In genomic region chr4:104425003-104425402, GRCh38 we compare ENCODE assay signal across 12 cellular contexts.
A peak's percentile ranks its signal among the peaks of the same experiment; 100 is the strongest.
DNase-seq lines count a peak whose midpoint lies in the region; ATAC-seq and TF ChIP-seq lines count a peak whose summit lies in the region.
"Had no signal": no experiment of that assay in that cellular context is flagged by ENCODE, and none has a peak within 500 bp of the region (broad histone marks: within the 10 kb centered on the region; RNA-seq: fewer than 3 reads in every experiment).

No MANE protein-coding gene starts in this region.

- no peak overlapping the region for H3K4me2 ChIP-seq in PC-9

- no peaks in the 10 kb centered on the region for H3K79me2 ChIP-seq in PC-9 (ENCODE audit: low read depth)

- H3K4me3 ChIP-seq in SJCRH30 (peak overlapping the region; percentile 59), endocrine pancreas (ENCODE audit: control insufficient read depth, insufficient read depth, low read length) (peak overlapping the region; percentile 96), subcutaneous abdominal adipose tissue (ENCODE audit: low read depth in 1 of 5, low read length in 5 of 5) (peak overlapping the region; percentile 45 to 69 (median 59)), PC-9 (no peak overlapping the region)
- H3K4me3 ChIP-seq: MG63 had no signal

- H3K9me3 ChIP-seq in SJCRH30 (replicated peaks) (no peaks in the 10 kb centered on the region), endocrine pancreas (ENCODE audit: control insufficient read depth, low read length) (no peaks in the 10 kb centered on the region), subcutaneous abdominal adipose tissue (ENCODE audit: control insufficient read depth in 5 of 5, low read length in 5 of 5) (peaks cover 0 to 3% (median 0%) of the 10 kb centered on the region in 5 donors), PC-9 (ENCODE audit: insufficient read depth, low read depth) (no peaks in the 10 kb centered on the region)
- H3K9me3 ChIP-seq: MG63 had no signal

- H3K27me3 ChIP-seq in SJCRH30 (no peaks in the 10 kb centered on the region), endocrine pancreas (ENCODE audit: control insufficient read depth, insufficient read depth, low read length) (no peaks in the 10 kb centered on the region), subcutaneous abdominal adipose tissue (ENCODE audit: control insufficient read depth in 5 of 5, insufficient read depth in 4 of 5, low read length in 5 of 5) (no peaks in the 10 kb centered on the region), PC-9 (ENCODE audit: insufficient read depth, low read depth) (no peaks in the 10 kb centered on the region)
- H3K27me3 ChIP-seq: MG63 had no signal

- H3K27ac ChIP-seq in SJCRH30 = peak overlapping the region; percentile 42; the same call in 1 of the 2 replicates
- H3K27ac ChIP-seq in subcutaneous abdominal adipose tissue (ENCODE audit: low read depth, low read length) = no peak overlapping the region
- H3K27ac ChIP-seq in PC-9 = no peak overlapping the region

- no peak overlapping the region for H2AFZ ChIP-seq in PC-9

- BruUV-seq in PC-9 (replicated peaks; lab: Mats Ljungman, UMichigan) = no TSS peak

- POLR2A ChIA-PET in PC-9 (lab: Charles Lee; ENCODE audit: unreplicated experiment) = no interaction called here

- H3F3A ChIP-seq in PC-9 (ENCODE audit: insufficient read depth, low read depth) = no peaks in the 10 kb centered on the region

- H3K36me3 ChIP-seq in SJCRH30 = no peaks in the 10 kb centered on the region
- H3K36me3 ChIP-seq in endocrine pancreas (ENCODE audit: control insufficient read depth, insufficient read depth, low read length) = no peaks in the 10 kb centered on the region
- no peaks in the 10 kb centered on the region for H3K36me3 ChIP-seq in subcutaneous abdominal adipose tissue (ENCODE audit: control insufficient read depth in 5 of 5, insufficient read depth in 5 of 5, low read length in 5 of 5)
- no peaks in the 10 kb centered on the region for H3K36me3 ChIP-seq in PC-9 (ENCODE audit: low read depth)
- H3K36me3 ChIP-seq: MG63 had no signal

- peaks cover 5% of the 10 kb centered on the region; the same call in 1 of the 2 replicates for H3K4me1 ChIP-seq in SJCRH30
- peaks cover 16% of the 10 kb centered on the region for H3K4me1 ChIP-seq in endocrine pancreas (ENCODE audit: control insufficient read depth, insufficient read depth, low read length)
- peaks cover 0 to 11% (median 9%) of the 10 kb centered on the region in 5 donors for H3K4me1 ChIP-seq in subcutaneous abdominal adipose tissue (ENCODE audit: control insufficient read depth in 5 of 5, insufficient read depth in 5 of 5, low read length in 5 of 5)
- no peaks in the 10 kb centered on the region for H3K4me1 ChIP-seq in PC-9 (replicated peaks; ENCODE audit: insufficient read depth)

- H3K9ac ChIP-seq in endocrine pancreas (ENCODE audit: control insufficient read depth, insufficient read depth, low read length) = peak overlapping the region; percentile 84
- peak overlapping the region in 3 of 5 donors; percentile 23 to 41 (median 34) for H3K9ac ChIP-seq in subcutaneous abdominal adipose tissue (ENCODE audit: low read length in 5 of 5)

- DNase-seq in SJCRH30 (peak in 1 of 2 experiments; percentile 21), midbrain (lab: John Stamatoyannopoulos, UW) (peak; percentile 66), NCI-H774 (lab: John Stamatoyannopoulos, UW) (no peak), DMS53 (lab: John Stamatoyannopoulos, UW) (no peak), PC-9 (no peak)
- DNase-seq: DMS79 treated with DMSO at 0.1 percent for 48 hours; effector CD8-positive, alpha-beta T cell; MG63 had no signal

- intact Hi-C loops in PC-9 (cut with micrococcal nuclease; ENCODE audit: unreplicated experiment) = no loop called here

- TF ChIP-seq CTCF in PC-9 (conservative IDR thresholded peaks at IDR 0.05) = no peak

- no peak for ATAC-seq in HG02763 (IDR thresholded peaks at IDR 0.05; ENCODE audit: unreplicated experiment)
- ATAC-seq: Panc1 had no signal

- no peaks in the 10 kb centered on the region for H4K20me1 ChIP-seq in PC-9 (ENCODE audit: insufficient read depth)

- no peaks in the 10 kb centered on the region for H3K9me2 ChIP-seq in PC-9 (ENCODE audit: insufficient read depth)

- CTCF ChIA-PET in PC-9 (lab: Charles Lee) = no interaction called here
